Comparison of ENCODE assay signal across 21 cellular contexts in the genomic region with DNA sequence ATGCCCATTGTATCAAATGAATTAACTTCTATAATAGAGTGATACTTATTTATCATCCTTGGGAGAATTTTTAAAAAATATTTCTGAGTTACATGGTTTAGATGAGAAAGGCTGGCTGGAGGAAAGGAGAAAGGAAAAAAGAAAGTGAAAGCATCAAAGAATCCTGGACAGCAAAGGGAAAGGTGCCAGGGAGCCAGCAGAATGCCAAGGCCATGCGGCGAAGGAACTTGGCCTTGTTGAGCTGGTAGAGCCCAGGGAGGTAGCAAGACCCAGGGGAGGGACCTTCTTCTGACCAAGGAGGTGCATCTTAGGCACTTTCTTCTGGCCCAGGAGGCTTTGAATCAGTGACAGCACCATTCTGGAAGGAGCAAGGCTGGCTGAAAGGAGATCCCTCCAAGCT.
DNase-seq lines count a peak whose midpoint lies in the region; ATAC-seq, FAIRE-seq and TF ChIP-seq lines count a peak whose summit lies in the region.
"Had no signal": no experiment of that assay in that cellular context is flagged by ENCODE, and none has a peak within 500 bp of the region (broad histone marks: within the 10 kb centered on the region; RNA-seq: fewer than 3 reads in every experiment).

No MANE protein-coding gene starts in this region.

- H3K4me1 ChIP-seq in ACC112 (ENCODE audit: control insufficient read depth, insufficient read depth, low read length, unreplicated experiment) (no peaks in the 10 kb centered on the region), Loucy (ENCODE audit: insufficient read depth, low read length, poor library complexity, severe bottlenecking) (peaks cover 36% of the 10 kb centered on the region), osteoblast (ENCODE audit: insufficient read depth, low read length) (peaks cover 17% of the 10 kb centered on the region), Karpas-422 (ENCODE audit: low read length) (no peaks in the 10 kb centered on the region)
- H3K4me1 ChIP-seq: HAP-1, SJSA1 had no signal

- FAIRE-seq in HTR-8/SVneo (lab: Jason Lieb, UNC): no peak
- FAIRE-seq: GM12878, GM19239 had no signal

- H3K27ac ChIP-seq in ACC112 (ENCODE audit: low read depth, low read length) (no peak overlapping the region), osteoblast (ENCODE audit: low read depth, low read length) (no peak overlapping the region), Karpas-422 (ENCODE audit: low read length) (no peak overlapping the region)
- H3K27ac ChIP-seq: GM23248, SJSA1 had no signal

- DNase-seq in fibroblast of the aortic adventitia (ENCODE audit: low read depth) (peak; percentile 14), osteoblast (ENCODE audit: insufficient read length, low spot score, missing footprints) (no peak), HTR-8/SVneo (ENCODE audit: insufficient read length, low spot score) (no peak), kidney tubule cell (ENCODE audit: low spot score) (no peak), Karpas-422 (no peak), Right ventricle myocardium superior (no peak)
- DNase-seq: Caco-2; CD4-positive, alpha-beta T cell; DMS153; GM23248; KBM-7; NCI-H1417 treated with DMSO at 0.1 percent for 48 hours; NCI-H1930; NCI-H345; NCI-H526 had no signal

- H3K9me3 ChIP-seq in Loucy (ENCODE audit: insufficient read depth, low read depth, low read length): no peaks in the 10 kb centered on the region
- H3K9me3 ChIP-seq in osteoblast (ENCODE audit: low read depth, low read length): no peaks in the 10 kb centered on the region
- H3K9me3 ChIP-seq in Karpas-422 (ENCODE audit: low read length): no peaks in the 10 kb centered on the region
- H3K9me3 ChIP-seq: Caco-2, HAP-1, SJSA1 had no signal

- H3K27me3 ChIP-seq in ACC112 (ENCODE audit: insufficient read depth, low read length): no peaks in the 10 kb centered on the region
- no peaks in the 10 kb centered on the region for H3K27me3 ChIP-seq in Loucy (ENCODE audit: insufficient read depth, low read length, poor library complexity, severe bottlenecking)
- no peaks in the 10 kb centered on the region for H3K27me3 ChIP-seq in osteoblast (ENCODE audit: insufficient read depth, low read length)
- no peaks in the 10 kb centered on the region for H3K27me3 ChIP-seq in Karpas-422 (ENCODE audit: low read length)
- H3K27me3 ChIP-seq: SJSA1 had no signal

- no peaks in the 10 kb centered on the region for H4K20me1 ChIP-seq in Loucy (ENCODE audit: insufficient read depth, low read length, poor library complexity, severe bottlenecking)
- no peaks in the 10 kb centered on the region for H4K20me1 ChIP-seq in osteoblast (ENCODE audit: insufficient read depth, low read length)
- H4K20me1 ChIP-seq in Karpas-422 (ENCODE audit: insufficient read depth, low read depth, low read length): no peaks in the 10 kb centered on the region

- no peak for ATAC-seq in Right ventricle myocardium superior (ENCODE audit: poor library complexity)
- ATAC-seq: GM12878 had no signal

- intact Hi-C loops in Right ventricle myocardium superior (cut with DNase I): no loop called here

- H3K9ac ChIP-seq in Loucy (ENCODE audit: low read depth, low read length, poor library complexity, severe bottlenecking) (no peak overlapping the region), Karpas-422 (ENCODE audit: low read length) (no peak overlapping the region)
- H3K9ac ChIP-seq: GM23248 had no signal

- H3F3A ChIP-seq in Loucy (ENCODE audit: low read depth): no peaks in the 10 kb centered on the region

- H2AFZ ChIP-seq in ACC112 (ENCODE audit: low read length, unreplicated experiment): peak overlapping the region; percentile 95
- no peak overlapping the region for H2AFZ ChIP-seq in Loucy (ENCODE audit: low read length)
- H2AFZ ChIP-seq in osteoblast (ENCODE audit: low read length): peak overlapping the region; percentile 24
- H2AFZ ChIP-seq in Karpas-422 (ENCODE audit: low read length): no peak overlapping the region
- H2AFZ ChIP-seq: GM23248 had no signal

- H3K9me2 ChIP-seq in Loucy (replicated peaks; ENCODE audit: low read depth, low read length) (no peaks in the 10 kb centered on the region), Karpas-422 (replicated peaks; ENCODE audit: insufficient read depth, low read length) (no peaks in the 10 kb centered on the region)

- H3K4me3 ChIP-seq in ACC112 (ENCODE audit: low read depth, low read length) (no peak overlapping the region), Loucy (ENCODE audit: low read length, poor library complexity, severe bottlenecking) (no peak overlapping the region), fibroblast of the aortic adventitia (ENCODE audit: low read depth, low read length) (no peak overlapping the region), osteoblast (ENCODE audit: insufficient read depth, low read length) (no peak overlapping the region), Karpas-422 (ENCODE audit: low read length) (no peak overlapping the region)
- H3K4me3 ChIP-seq: GM12878, GM23248, HAP-1, SJSA1 had no signal

- H3K79me2 ChIP-seq in ACC112 (ENCODE audit: control insufficient read depth, insufficient read depth, low read length, unreplicated experiment): no peaks in the 10 kb centered on the region
- no peaks in the 10 kb centered on the region for H3K79me2 ChIP-seq in Loucy (ENCODE audit: insufficient read depth, low read length)
- no peaks in the 10 kb centered on the region for H3K79me2 ChIP-seq in osteoblast (ENCODE audit: insufficient read depth, low read length)
- H3K79me2 ChIP-seq in Karpas-422 (ENCODE audit: low read length): no peaks in the 10 kb centered on the region

- H3K4me2 ChIP-seq in Loucy (ENCODE audit: low read depth, low read length, poor library complexity, severe bottlenecking) (peak overlapping the region; percentile 6), osteoblast (ENCODE audit: insufficient read depth, low read length) (no peak overlapping the region), Karpas-422 (ENCODE audit: low read depth, low read length, poor library complexity, severe bottlenecking) (no peak overlapping the region)

- TF ChIP-seq CTCF in Loucy (conservative IDR thresholded peaks at IDR 0.05; ENCODE audit: low read length) (no peak), fibroblast of the aortic adventitia (IDR thresholded peaks at IDR 0.05; ENCODE audit: insufficient read depth, low read length) (no peak), osteoblast (IDR thresholded peaks at IDR 0.05; ENCODE audit: extremely low read depth, low read depth, low read length) (no peak)

- H3K36me3 ChIP-seq in ACC112 (ENCODE audit: insufficient read depth, low read length): no peaks in the 10 kb centered on the region
- H3K36me3 ChIP-seq in Loucy (ENCODE audit: insufficient read depth, low read length): no peaks in the 10 kb centered on the region
- no peaks in the 10 kb centered on the region for H3K36me3 ChIP-seq in osteoblast (ENCODE audit: insufficient read depth, low read length)
- no peaks in the 10 kb centered on the region for H3K36me3 ChIP-seq in Karpas-422 (ENCODE audit: insufficient read depth, low read length)
- H3K36me3 ChIP-seq: HAP-1, SJSA1 had no signal

Comparison
In these comparisons a context has a peak if more than half of its experiments do, and no peak if none do; other contexts are left out.
1. H2AFZ ChIP-seq: peak in ACC112 (single experiment) and osteoblast (single experiment); none in Loucy (single experiment) and Karpas-422 (single experiment).